Comparison of ENCODE assay signal across 1 cellular context in genomic region chr2:219175486-219175885, GRCh38.
TF ChIP-seq lines count a peak whose summit lies in the region.

No MANE protein-coding gene starts in this region.

TF ChIP-seq in SK-N-SH treated with all-trans-retinoic acid at 6 μM for 48 hours, 23 proteins besides CTCF, POLR2A, EP300 and RAD21 (continued from another document):
- TF ChIP-seq PATZ1 (CRISPR knock-in tag; IDR thresholded peaks at IDR 0.05; ENCODE audit: borderline replicate concordance) (no peak), ESRRG (CRISPR knock-in tag; IDR thresholded peaks at IDR 0.05) (no peak), CSRNP3 (CRISPR knock-in tag; IDR thresholded peaks at IDR 0.05) (no peak), BACH2 (CRISPR knock-in tag; IDR thresholded peaks at IDR 0.05; ENCODE audit: borderline replicate concordance) (no peak), POU6F1 (CRISPR knock-in tag; IDR thresholded peaks at IDR 0.05; ENCODE audit: borderline replicate concordance, low read depth) (no peak), CREB5 (CRISPR knock-in tag; IDR thresholded peaks at IDR 0.05; ENCODE audit: low read depth) (no peak), ZFP3 (CRISPR knock-in tag; IDR thresholded peaks at IDR 0.05) (no peak), TCF4 (CRISPR knock-in tag; IDR thresholded peaks at IDR 0.05; ENCODE audit: borderline replicate concordance) (no peak), ZFP30 (CRISPR knock-in tag; IDR thresholded peaks at IDR 0.05) (no peak)
